Comparison of ENCODE assay signal across 8 cellular contexts in the genomic region with DNA sequence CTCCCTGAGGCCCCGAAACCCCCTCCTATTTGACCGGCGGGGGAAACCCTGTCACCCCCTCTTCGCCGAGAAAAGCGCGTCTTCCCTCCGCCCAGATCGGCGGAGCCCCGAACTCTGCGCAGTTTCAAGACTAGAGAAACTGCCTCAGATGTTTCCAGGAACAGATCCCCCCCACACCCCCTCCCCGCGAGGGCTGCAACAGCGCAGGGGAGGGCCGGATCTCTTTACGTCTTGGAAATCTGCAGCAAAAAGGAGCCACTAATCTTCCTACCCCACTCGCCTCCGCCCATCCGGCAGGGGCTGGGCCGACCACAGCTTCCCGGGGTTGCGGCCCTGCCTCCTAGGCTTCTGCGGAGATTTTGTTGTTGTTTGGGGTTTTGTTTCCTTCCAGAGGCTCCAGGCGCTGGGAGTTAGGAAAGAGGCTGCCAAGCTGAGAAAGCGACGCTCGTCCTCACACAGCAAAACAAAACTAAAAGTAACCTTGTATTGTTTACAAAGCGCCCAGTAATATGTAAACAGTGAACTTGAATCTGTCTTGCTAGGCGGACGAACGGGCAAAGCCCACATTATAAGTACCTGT. TPM values are rescaled to one million over a fixed set of nuclear protein-coding genes. Genes with fewer than 3 reads are reported as not detected.
A peak's percentile ranks its signal among the peaks of the same experiment; 100 is the strongest.
DNase-seq lines count a peak whose midpoint lies in the region; ATAC-seq and TF ChIP-seq lines count a peak whose summit lies in the region.

No MANE protein-coding gene starts in this region.

- H3K27ac ChIP-seq in right cardiac atrium (ENCODE audit: low read length), result no peak overlapping the region
- H3K27ac ChIP-seq in skeletal muscle tissue (ENCODE audit: low read depth, low read length), result no peak overlapping the region

- peak overlapping the region in 1 of 3 donors; percentile 27 for H3K9ac ChIP-seq in skeletal muscle tissue (ENCODE audit: low read depth in 1 of 3, low read length in 3 of 3)

- H3K36me3 ChIP-seq in skeletal muscle tissue (ENCODE audit: control insufficient read depth in 3 of 3, insufficient read depth in 3 of 3, low read length in 3 of 3), result no peaks in the 10 kb centered on the region

- H3K4me3 ChIP-seq in right cardiac atrium (ENCODE audit: low read length) (peak overlapping the region; percentile 47), skeletal muscle tissue (ENCODE audit: low read length in 3 of 3) (peak overlapping the region; percentile 66 to 67 (median 66))

- H3K27me3 ChIP-seq in right cardiac atrium (ENCODE audit: control insufficient read depth, insufficient read depth) (peaks cover 2% of the 10 kb centered on the region), skeletal muscle tissue (ENCODE audit: control insufficient read depth in 3 of 3, insufficient read depth in 3 of 3, low read length in 3 of 3) (peaks cover 84 to 94% (median 91%) of the 10 kb centered on the region in 3 donors)

- intact Hi-C loops in right cardiac atrium (cut with DNase I), result no loop called here

- H3K4me1 ChIP-seq in right cardiac atrium (ENCODE audit: control insufficient read depth, insufficient read depth, low read length) (peaks cover 13% of the 10 kb centered on the region), skeletal muscle tissue (ENCODE audit: control insufficient read depth in 3 of 3, insufficient read depth in 3 of 3, low read length in 3 of 3) (peaks cover 23 to 33% (median 27%) of the 10 kb centered on the region in 3 donors)

- DNase-seq in EL (peak; percentile 38), HEK293T (ENCODE audit: extremely low spot score) (peak; percentile 57), OCI-M1 (lab: John Stamatoyannopoulos, UW) (peak; percentile 92), right cardiac atrium (peak in 2 of 3 donors; percentile 42 to 69), cerebellum (ENCODE audit: low spot score) (no peak)
- peak; percentile 87 for DNase-seq in activated effector memory CD4-positive, alpha-beta T cell treated with anti-CD3 and anti-CD28 coated beads, Interleukin-2, amount 50 U/mL, for 16 hours

- 1% methylated on average over 32 of the region's 32 CpGs for WGBS in right cardiac atrium

- peak; percentile 52 to 86 for ATAC-seq in right cardiac atrium
- ATAC-seq in HG03342 (IDR thresholded peaks at IDR 0.05; ENCODE audit: unreplicated experiment), result no peak

- POLR2A ChIA-PET in HEK293T (lab: Yijun Ruan, JAX), result no interaction called here

- no peaks in the 10 kb centered on the region for H3K9me3 ChIP-seq in right cardiac atrium (ENCODE audit: control insufficient read depth, low read length)
- H3K9me3 ChIP-seq in skeletal muscle tissue (ENCODE audit: control insufficient read depth in 3 of 3, low read length in 3 of 3), result no peaks in the 10 kb centered on the region

- CTCF ChIA-PET in HEK293T (lab: Yijun Ruan, JAX), result interaction anchor here (0.5 kb wide), 1 partner anchor 177 kb away, joined by 4 read pairs; no protein-coding TSS in a partner anchor

TF ChIP-seq in HEK293T, 16 proteins besides CTCF, POLR2A, EP300 and RAD21:
- TF ChIP-seq ELF4 (IDR thresholded peaks at IDR 0.05) (no peak), HDGF (IDR thresholded peaks at IDR 0.05; ENCODE audit: borderline replicate concordance) (no peak), SUZ12 (IDR thresholded peaks at IDR 0.05) (no peak), SP1 (IDR thresholded peaks at IDR 0.05) (no peak), LEF1 (IDR thresholded peaks at IDR 0.05; ENCODE audit: borderline replicate concordance) (no peak), FOXA1 (IDR thresholded peaks at IDR 0.05) (no peak), NFRKB (IDR thresholded peaks at IDR 0.05) (no peak), ZNF384 (IDR thresholded peaks at IDR 0.05) (no peak), ARNT (IDR thresholded peaks at IDR 0.05) (no peak), BHLHE40 (IDR thresholded peaks at IDR 0.05; ENCODE audit: borderline replicate concordance) (no peak), TARDBP (IDR thresholded peaks at IDR 0.05) (no peak), L3MBTL2 (conservative IDR thresholded peaks at IDR 0.05) (no peak), FOXK2 (IDR thresholded peaks at IDR 0.05) (no peak), FOXM1 (IDR thresholded peaks at IDR 0.05; ENCODE audit: borderline replicate concordance) (no peak), CTBP1 (IDR thresholded peaks at IDR 0.05; ENCODE audit: borderline replicate concordance) (no peak)
- TF ChIP-seq, protein P1, sequence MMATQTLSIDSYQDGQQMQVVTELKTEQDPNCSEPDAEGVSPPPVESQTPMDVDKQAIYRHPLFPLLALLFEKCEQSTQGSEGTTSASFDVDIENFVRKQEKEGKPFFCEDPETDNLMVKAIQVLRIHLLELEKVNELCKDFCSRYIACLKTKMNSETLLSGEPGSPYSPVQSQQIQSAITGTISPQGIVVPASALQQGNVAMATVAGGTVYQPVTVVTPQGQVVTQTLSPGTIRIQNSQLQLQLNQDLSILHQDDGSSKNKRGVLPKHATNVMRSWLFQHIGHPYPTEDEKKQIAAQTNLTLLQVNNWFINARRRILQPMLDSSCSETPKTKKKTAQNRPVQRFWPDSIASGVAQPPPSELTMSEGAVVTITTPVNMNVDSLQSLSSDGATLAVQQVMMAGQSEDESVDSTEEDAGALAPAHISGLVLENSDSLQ (IDR thresholded peaks at IDR 0.05), result no peak

RNA-seq across cellular contexts. Expression of a gene that starts 2.2 kb away (rescaled TPM):
- total RNA-seq in right cardiac atrium (not detected), skeletal muscle tissue (not detected), cerebellum (0.91 TPM)
- polyA plus RNA-seq in right cardiac atrium, result not detected
